Comparison of ENCODE assay signal across 8 cellular contexts in the genomic region with DNA sequence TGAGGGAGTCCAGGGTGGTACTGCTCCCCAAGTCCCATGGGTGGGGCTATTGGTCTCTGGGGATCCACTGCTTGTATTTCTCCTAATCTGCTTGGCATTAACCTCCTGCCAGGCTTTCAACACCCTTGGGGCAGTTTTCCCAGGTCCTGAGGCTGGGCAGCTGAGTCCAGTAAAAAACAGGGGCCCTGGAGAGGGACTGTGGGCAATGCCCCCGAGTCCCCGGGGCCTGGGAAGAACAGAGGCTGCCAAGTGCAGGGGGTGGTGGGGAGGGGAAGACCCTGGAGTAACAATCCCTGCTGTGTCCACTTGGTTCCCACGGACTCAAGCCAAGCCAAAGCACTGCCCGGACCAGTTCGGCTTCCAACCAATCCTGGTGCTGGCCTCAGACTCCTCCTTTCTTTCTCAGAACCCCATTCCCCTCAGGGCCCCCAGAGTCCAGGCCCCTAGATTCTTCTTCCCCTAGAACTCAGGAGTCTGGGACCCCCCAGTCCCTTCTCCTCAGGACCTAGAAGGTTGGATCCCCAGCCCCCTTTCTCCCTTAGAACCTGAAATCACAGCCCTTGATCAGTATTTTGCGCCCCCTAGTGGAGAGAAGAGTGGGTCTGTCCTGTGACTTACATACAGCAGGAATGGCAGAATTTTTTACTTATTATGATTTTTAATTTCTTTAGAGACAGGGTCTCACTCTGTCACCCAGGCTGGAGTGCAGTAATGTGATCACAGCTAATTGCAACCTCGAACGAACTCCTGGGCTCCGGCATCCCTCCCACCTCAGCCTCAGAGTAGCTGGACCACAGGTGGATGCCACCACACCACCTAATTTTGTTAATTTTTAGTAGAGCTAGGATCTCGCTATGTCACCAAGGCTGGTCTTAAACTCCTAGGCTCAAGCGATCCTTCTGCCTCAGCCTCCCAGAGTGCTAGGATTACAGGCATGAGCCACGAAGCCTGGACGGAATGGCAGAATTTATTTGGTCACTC. TPM values are rescaled to one million over a fixed set of nuclear protein-coding genes. Genes with fewer than 3 reads are reported as not detected.
DNase-seq lines count a peak whose midpoint lies in the region; ATAC-seq and TF ChIP-seq lines count a peak whose summit lies in the region.

No MANE protein-coding gene starts in this region.

- no peaks in the 10 kb centered on the region for H3K9me3 ChIP-seq in vagina

- no peaks in the 10 kb centered on the region for H3K27me3 ChIP-seq in vagina

- H3K4me1 ChIP-seq in vagina, result peaks cover 31% of the 10 kb centered on the region

- no peaks in the 10 kb centered on the region for H3K36me3 ChIP-seq in vagina

- no peak for TF ChIP-seq POLR2A in vagina (IDR thresholded peaks at IDR 0.05)

- DNase-seq in DMS53 treated with DMSO at 0.1 percent for 48 hours (lab: John Stamatoyannopoulos, UW; ENCODE audit: unreplicated experiment) (peak; percentile 38), Kasumi-1 (lab: John Stamatoyannopoulos, UW) (peak; percentile 76 to 79), RPMI7951 (ENCODE audit: low read depth) (peak; percentile 73), foreskin melanocyte (peak; percentile 66), pons (ENCODE audit: low spot score) (peak; percentile 87), vagina (ENCODE audit: extremely low spot score in 2 of 2) (no peak)
- DNase-seq in activated effector memory CD4-positive, alpha-beta T cell treated with anti-CD3 and anti-CD28 coated beads, Interleukin-2, amount 50 U/mL, for 16 hours, result peak; percentile 79

- peak; percentile 77 to 90 (median 81) for TF ChIP-seq CTCF in vagina (IDR thresholded peaks at IDR 0.05)

- intact Hi-C loops in vagina (cut with DNase I), result loop anchor here (5.0 kb wide), 1 partner anchor 49 kb away; no protein-coding TSS in a partner anchor

- no peak for ATAC-seq in HG03342 (IDR thresholded peaks at IDR 0.05; ENCODE audit: unreplicated experiment)

- no peak overlapping the region for H3K4me3 ChIP-seq in vagina

- H3K27ac ChIP-seq in vagina, result peak overlapping the region; percentile 47

RNA-seq across cellular contexts. Expression of a gene that starts 3.7 kb away (rescaled TPM):
- total RNA-seq in RPMI7951 (2014; rRNA removed; shearing (Covaris generic)), result 35.0 and 52.5 TPM in 2 replicates
- 130 TPM for total RNA-seq in vagina

RNA-seq across cellular contexts. Expression of a gene that starts 5.6 kb away (rescaled TPM):
- total RNA-seq in RPMI7951 (2014; rRNA removed; shearing (Covaris generic)), result not detected in 2 replicates
- total RNA-seq in vagina, result not detected

RNA-seq across cellular contexts. Expression of a gene that starts 9.4 kb away (rescaled TPM):
- total RNA-seq in RPMI7951 (2014; rRNA removed; shearing (Covaris generic)), result not detected in 2 replicates
- total RNA-seq in vagina, result not detected

RNA-seq across cellular contexts. Expression of a gene that starts 37.1 kb away (rescaled TPM):
- 1.3 and 1.8 TPM in 2 replicates for total RNA-seq in RPMI7951 (2014; rRNA removed; shearing (Covaris generic))
- total RNA-seq in vagina, result 14.5 TPM

RNA-seq across cellular contexts. Expression of a gene that starts 45.9 kb away (rescaled TPM):
- 6.1 and 8.5 TPM in 2 replicates for total RNA-seq in RPMI7951 (2014; rRNA removed; shearing (Covaris generic))
- 170 TPM for total RNA-seq in vagina

Comparison
In these comparisons a context has a peak if more than half of its experiments do, and no peak if none do; other contexts are left out.
1. DNase-seq: peak in DMS53 treated with DMSO at 0.1 percent for 48 hours (single experiment), Kasumi-1 (2 of 2), RPMI7951 (single experiment), activated effector memory CD4-positive, alpha-beta T cell treated with anti-CD3 and anti-CD28 coated beads, Interleukin-2, amount 50 U/mL, for 16 hours (single experiment), foreskin melanocyte (single experiment) and pons (single experiment); none in vagina (0 of 2).